Comparison of ENCODE assay signal across 8 cellular contexts in genomic region chr3:194140520-194141414, GRCh38. TPM values are rescaled to one million over a fixed set of nuclear protein-coding genes. Genes with fewer than 3 reads are reported as not detected.
DNase-seq lines count a peak whose midpoint lies in the region; ATAC-seq and TF ChIP-seq lines count a peak whose summit lies in the region.

No MANE protein-coding gene starts in this region.

- H3K4me3 Mint-ChIP-seq in natural killer cell = peak overlapping the region; percentile 61

- peaks cover 32 to 48% of the 10 kb centered on the region in 2 donors for H3K27me3 Mint-ChIP-seq in natural killer cell (ENCODE audit: low read depth in 2 of 2)

- H3K27ac Mint-ChIP-seq in natural killer cell = no peak overlapping the region

- peaks cover 27 to 34% of the 10 kb centered on the region in 2 donors for H3K4me1 Mint-ChIP-seq in natural killer cell

- no peak for TF ChIP-seq CTCF in LNCaP clone FGC (IDR thresholded peaks at IDR 0.05; ENCODE audit: control insufficient read depth, extremely low read depth, insufficient read depth)
- TF ChIP-seq CTCF in fibroblast of mammary gland (conservative IDR thresholded peaks at IDR 0.05; ENCODE audit: control insufficient read depth, insufficient read depth, low read depth, low read length) = no peak
- no peak for TF ChIP-seq CTCF in natural killer cell (IDR thresholded peaks at IDR 0.05)

- peak overlapping the region; percentile 31 for H3K4me3 ChIP-seq in LNCaP clone FGC (ENCODE audit: low read depth, low read length)
- peak overlapping the region; percentile 29 for H3K4me3 ChIP-seq in fibroblast of mammary gland (ENCODE audit: control insufficient read depth, low read depth, low read length)

- peaks cover 7% of the 10 kb centered on the region for H3K36me3 Mint-ChIP-seq in natural killer cell

- H3K9me3 Mint-ChIP-seq in natural killer cell = no peaks in the 10 kb centered on the region

- DNase-seq in GM04504 (ENCODE audit: low read depth) = peak; percentile 16
- DNase-seq in LNCaP clone FGC (ENCODE audit: low read depth) = no peak
- peak; percentile 69 for DNase-seq in activated CD8-positive, alpha-beta memory T cell treated with anti-CD3 and anti-CD28 coated beads for 24 hours
- peak; percentile 53 for DNase-seq in fibroblast of mammary gland (ENCODE audit: low read depth)
- peak; percentile 23 for DNase-seq in natural killer cell
- DNase-seq in cerebellar nuclear complex (lab: John Stamatoyannopoulos, UW) = no peak
- DNase-seq in CD1c-positive myeloid dendritic cell (ENCODE audit: extremely low spot score) = no peak

- ATAC-seq in natural killer cell (no peak), HG02623 (IDR thresholded peaks at IDR 0.05; ENCODE audit: unreplicated experiment) (no peak)

- intact Hi-C loops in natural killer cell (cut with micrococcal nuclease) = loop anchor here (2.0 kb wide), 1 partner anchor 70 kb away; no protein-coding TSS in a partner anchor

RNA-seq across cellular contexts. Expression of gene HES1, which starts 4.8 kb away (rescaled TPM):
- total RNA-seq in natural killer cell = 1 to 10 TPM; 1.5 to 4.4 (median 2.2) TPM

Comparison
In these comparisons a context has a peak if more than half of its experiments do, and no peak if none do; other contexts are left out.
1. DNase-seq: peak in GM04504 (single experiment), activated CD8-positive, alpha-beta memory T cell treated with anti-CD3 and anti-CD28 coated beads for 24 hours (single experiment), fibroblast of mammary gland (single experiment) and natural killer cell (single experiment); none in LNCaP clone FGC (single experiment), cerebellar nuclear complex (0 of 2) and CD1c-positive myeloid dendritic cell (single experiment).